ENCODE assay signal across 33 cellular contexts in the genomic region with DNA sequence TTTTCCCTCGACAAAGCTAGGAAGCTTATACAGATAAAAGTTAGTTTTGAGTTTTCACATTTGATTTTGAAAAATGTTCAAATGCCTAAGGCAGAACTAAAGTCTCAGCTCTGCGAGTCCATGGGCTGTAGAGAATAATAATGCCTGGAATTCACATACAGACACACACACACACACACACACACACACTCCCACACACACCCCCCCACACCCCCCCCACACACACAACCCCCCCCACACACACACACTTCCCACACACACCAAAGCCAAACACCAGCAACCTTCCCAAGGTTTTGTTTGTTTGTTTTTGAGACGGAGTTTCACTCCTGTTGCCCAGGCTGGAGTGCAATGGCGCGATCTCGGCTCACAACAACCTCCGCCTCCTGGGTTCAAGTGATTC.
"Had no signal": no experiment of that assay in that cellular context is flagged by ENCODE, and none has a peak within 500 bp of the region (broad histone marks: within the 10 kb centered on the region; RNA-seq: fewer than 3 reads in every experiment).

No MANE protein-coding gene starts in this region.

- H3K4me3 ChIP-seq: ovary, psoas muscle, right lobe of liver, skin epidermis, smooth muscle cell, spleen, suprapubic skin, testis, tibial artery, transverse colon, upper lobe of right lung, uterus had no signal

- H3K9me3 ChIP-seq: neutrophil, ovary, psoas muscle, right lobe of liver, suprapubic skin, testis, tibial artery, transverse colon, upper lobe of right lung, uterus had no signal

- H3K9me3 Mint-ChIP-seq: natural killer cell treated with Interleukin-12 subunit alpha and Interleukin-12 subunit beta and Interleukin-15 and Interleukin-18, amount 100 ng/mL, for 72 hours; stimulated activated naive CD8-positive, alpha-beta T cell treated with anti-CD3 and anti-CD28 coated beads, Interleukin-15, amount 100 ng/mL, for 72 hours had no signal

- H3K9ac ChIP-seq: parathyroid adenoma had no signal

- H3K27ac ChIP-seq: neutrophil, ovary, parathyroid adenoma, psoas muscle, right lobe of liver, skin epidermis, spleen, suprapubic skin, testis, tibial artery, transverse colon, upper lobe of right lung, uterus had no signal

- H3K36me3 Mint-ChIP-seq: stimulated activated memory B cell treated with anti-CD40 and anti-IgM and Interleukin-4, amounts not matched to agents 10 μg/mL and 1 μg/mL and 100 μg/mL, for 72 hours had no signal

- DNase-seq: naive thymus-derived CD8-positive, alpha-beta T cell; nephron progenitor cell; nucleus accumbens; ovary; posterior cingulate gyrus; psoas muscle; right cardiac atrium; spleen; stimulated activated CD4-positive, alpha-beta T cell treated with anti-CD3 and anti-CD28 coated beads, Interleukin-12 subunit alpha, Interleukin-12 subunit beta, amount 100 ng/mL, for 4 hours; stimulated activated CD4-positive, alpha-beta T cell treated with anti-CD3 and anti-CD28 coated beads, Interleukin-1b, Interleukin-23, amount 100 ng/mL, for 48 hours; stimulated activated CD4-positive, alpha-beta T cell treated with anti-CD3 and anti-CD28 coated beads, Interleukin-4, amount 100 ng/mL, for 1 hour; stimulated activated CD4-positive, alpha-beta T cell treated with anti-CD3 and anti-CD28 coated beads, Interleukin-4, amount 100 ng/mL, for 4 hours; stimulated activated CD8-positive, alpha-beta memory T cell treated with anti-CD3 and anti-CD28 coated beads, Interleukin-4, amount 100 ng/mL, for 48 hours; stimulated activated naive CD4-positive, alpha-beta T cell; stimulated activated naive CD8-positive, alpha-beta T cell treated with anti-CD3 and anti-CD28 coated beads, Interleukin-15, amount 100 ng/mL, for 72 hours; stimulated activated naive CD8-positive, alpha-beta T cell treated with anti-CD3 and anti-CD28 coated beads, Interleukin-15, Interleukin-2, amounts not matched to agents 100 U/mL and 50 U/mL, for 24 hours; substantia nigra; testis; tibial artery; transverse colon; upper lobe of right lung; uterus had no signal

- H3K36me3 ChIP-seq: neutrophil, ovary, right lobe of liver, spleen, suprapubic skin, tibial artery, transverse colon, upper lobe of right lung, uterus had no signal

- H3K27ac Mint-ChIP-seq: naive thymus-derived CD8-positive, alpha-beta T cell; natural killer cell treated with Interleukin-12 subunit alpha and Interleukin-12 subunit beta and Interleukin-15 and Interleukin-18, amount 100 ng/mL, for 72 hours; nephron progenitor cell; progenitor cell of endocrine pancreas; stimulated activated memory B cell treated with anti-CD40 and anti-IgM and Interleukin-4, amounts not matched to agents 10 μg/mL and 1 μg/mL and 100 μg/mL, for 72 hours; stimulated activated naive CD8-positive, alpha-beta T cell treated with anti-CD3 and anti-CD28 coated beads, Interleukin-15, amount 100 ng/mL, for 72 hours; type B pancreatic cell had no signal

- H3K4me3 Mint-ChIP-seq: naive thymus-derived CD8-positive, alpha-beta T cell; natural killer cell treated with Interleukin-12 subunit alpha and Interleukin-12 subunit beta and Interleukin-15 and Interleukin-18, amount 100 ng/mL, for 72 hours; nephron progenitor cell; neural crest cell; stimulated activated memory B cell treated with anti-CD40 and anti-IgM and Interleukin-4, amounts not matched to agents 10 μg/mL and 1 μg/mL and 100 μg/mL, for 72 hours; stimulated activated naive CD8-positive, alpha-beta T cell treated with anti-CD3 and anti-CD28 coated beads, Interleukin-15, amount 100 ng/mL, for 72 hours; type B pancreatic cell had no signal

- H3K4me1 Mint-ChIP-seq: stimulated activated memory B cell treated with anti-CD40 and anti-IgM and Interleukin-4, amounts not matched to agents 10 μg/mL and 1 μg/mL and 100 μg/mL, for 72 hours had no signal
